17 cellular contexts compared by ENCODE assay signal in genomic region chr17:37614391-37614790, GRCh38. TPM values are rescaled to one million over a fixed set of nuclear protein-coding genes. Genes with fewer than 3 reads are reported as not detected.
A peak's percentile ranks its signal among the peaks of the same experiment; 100 is the strongest.
DNase-seq lines count a peak whose midpoint lies in the region; ATAC-seq, FAIRE-seq and TF ChIP-seq lines count a peak whose summit lies in the region.
"Had no signal": no experiment of that assay in that cellular context is flagged by ENCODE, and none has a peak within 500 bp of the region (broad histone marks: within the 10 kb centered on the region; RNA-seq: fewer than 3 reads in every experiment).

No MANE protein-coding gene starts in this region.

- H3K9me3 ChIP-seq in uterus: no peaks in the 10 kb centered on the region
- H3K9me3 ChIP-seq in heart left ventricle: no peaks in the 10 kb centered on the region
- H3K9me3 ChIP-seq: esophagus muscularis mucosa, psoas muscle, thyroid gland had no signal

- H3K4me1 ChIP-seq in uterus (no peaks in the 10 kb centered on the region), heart left ventricle (peaks cover 0 to 5% (median 1%) of the 10 kb centered on the region in 12 donors)
- H3K4me1 ChIP-seq: psoas muscle had no signal

- POLR2A ChIA-PET in BJ (lab: Charles Lee): no interaction called here

- WGBS in heart left ventricle, 4 donors: 92 to 95% (median 94%) methylated on average over 5 of the region's 5 CpGs

- CTCF ChIA-PET in BJ (lab: Yijun Ruan, JAX): interaction anchor here (1.1 kb wide), 1 partner anchor 11 kb away, joined by 3 read pairs; no protein-coding TSS in a partner anchor

- no peak overlapping the region for H3K27ac ChIP-seq in uterus
- H3K27ac ChIP-seq in heart left ventricle: no peak overlapping the region
- H3K27ac ChIP-seq: esophagus muscularis mucosa, psoas muscle, thyroid gland had no signal

- TF ChIP-seq POLR2A in uterus (IDR thresholded peaks at IDR 0.05): no peak
- no peak for TF ChIP-seq POLR2A in heart left ventricle (IDR thresholded peaks at IDR 0.05)

- TF ChIP-seq CTCF in BJ (IDR thresholded peaks at IDR 0.05; ENCODE audit: insufficient read depth, low read depth, low read length) (no peak), epithelial cell of proximal tubule (conservative IDR thresholded peaks at IDR 0.05; ENCODE audit: low read depth, low read length) (no peak), osteocyte (IDR thresholded peaks at IDR 0.05) (no peak), uterus (IDR thresholded peaks at IDR 0.05) (no peak), heart left ventricle (IDR thresholded peaks at IDR 0.05) (no peak)

- peak overlapping the region; percentile 1 for H3K27ac Mint-ChIP-seq in osteocyte (ENCODE audit: unreplicated experiment)
- H3K27ac Mint-ChIP-seq: activated naive CD8-positive, alpha-beta T cell; CD4-positive, CD25-positive, alpha-beta regulatory T cell; T-helper 1 cell treated with Interleukin-12 subunit alpha and Interleukin-12 subunit beta and Interleukin-4 antibody, amounts not matched to agents 30 μg/mL and 1 μg/mL, for 36 hours had no signal

- no peaks in the 10 kb centered on the region for H3K9me3 Mint-ChIP-seq in osteocyte (ENCODE audit: unreplicated experiment)
- H3K9me3 Mint-ChIP-seq: CD4-positive, CD25-positive, alpha-beta regulatory T cell; T-helper 1 cell treated with Interleukin-12 subunit alpha and Interleukin-12 subunit beta and Interleukin-4 antibody, amounts not matched to agents 30 μg/mL and 1 μg/mL, for 36 hours had no signal

- intact Hi-C loops in uterus (cut with DNase I; ENCODE audit: low total_unique reads): no loop called here
- intact Hi-C loops in heart left ventricle (cut with DNase I): no loop called here

- no peaks in the 10 kb centered on the region for H3K27me3 Mint-ChIP-seq in osteocyte (ENCODE audit: unreplicated experiment)
- H3K27me3 Mint-ChIP-seq: activated naive CD8-positive, alpha-beta T cell; CD4-positive, CD25-positive, alpha-beta regulatory T cell had no signal

- ATAC-seq in heart left ventricle (no peak), HG03571 (IDR thresholded peaks at IDR 0.05; ENCODE audit: unreplicated experiment) (no peak)
- ATAC-seq: psoas muscle had no signal

- H3K4me3 Mint-ChIP-seq in osteocyte (ENCODE audit: unreplicated experiment): no peak overlapping the region
- H3K4me3 Mint-ChIP-seq: activated naive CD8-positive, alpha-beta T cell; CD4-positive, CD25-positive, alpha-beta regulatory T cell; T-helper 1 cell treated with Interleukin-12 subunit alpha and Interleukin-12 subunit beta and Interleukin-4 antibody, amounts not matched to agents 30 μg/mL and 1 μg/mL, for 36 hours had no signal

- DNase-seq in BJ (ENCODE audit: low read depth): peak; percentile 29
- DNase-seq in RCC 7860 (ENCODE audit: low spot score): peak; percentile 82
- DNase-seq in epithelial cell of proximal tubule (ENCODE audit: low read depth): peak; percentile 53
- no peak for DNase-seq in osteocyte (ENCODE audit: extremely low spot score, unreplicated experiment)
- DNase-seq in uterus: no peak
- no peak for DNase-seq in heart left ventricle
- DNase-seq in GM19239 (ENCODE audit: insufficient read length, low spot score): no peak
- DNase-seq: activated CD4-positive, alpha-beta T cell treated with anti-CD3 and anti-CD28 coated beads for 4 hours; CD4-positive, CD25-positive, alpha-beta regulatory T cell; NCI-H1417; psoas muscle; stimulated activated CD4-positive, alpha-beta T cell treated with anti-CD3 and anti-CD28 coated beads, Interleukin-1b, Interleukin-23, amount 100 ng/mL, for 48 hours; thyroid gland had no signal

- no peaks in the 10 kb centered on the region for H3K27me3 ChIP-seq in BJ (ENCODE audit: control insufficient read depth, insufficient read depth, low read length)
- no peaks in the 10 kb centered on the region for H3K27me3 ChIP-seq in uterus
- no peaks in the 10 kb centered on the region for H3K27me3 ChIP-seq in heart left ventricle
- H3K27me3 ChIP-seq: esophagus muscularis mucosa, thyroid gland had no signal

- H3K4me3 ChIP-seq in BJ (ENCODE audit: low read depth, low read length) (no peak overlapping the region), epithelial cell of proximal tubule (ENCODE audit: low read depth, low read length) (no peak overlapping the region), uterus (no peak overlapping the region), heart left ventricle (no peak overlapping the region)
- H3K4me3 ChIP-seq: esophagus muscularis mucosa, psoas muscle, thyroid gland had no signal

- peaks cover 7% of the 10 kb centered on the region for H3K4me1 Mint-ChIP-seq in osteocyte (ENCODE audit: unreplicated experiment)

- no peak for FAIRE-seq in RCC 7860 (lab: Jason Lieb, UNC)
- FAIRE-seq in GM19239 (lab: Jason Lieb, UNC): no peak

- H3K36me3 ChIP-seq in BJ (ENCODE audit: control insufficient read depth, insufficient read depth, low read length) (peaks cover 7% of the 10 kb centered on the region), uterus (peaks cover 0 to 4% of the 10 kb centered on the region in 2 donors), heart left ventricle (peaks cover 0 to 74% (median 69%) of the 10 kb centered on the region in 9 donors)

- H3K36me3 Mint-ChIP-seq in osteocyte (ENCODE audit: unreplicated experiment): peaks cover 25% of the 10 kb centered on the region

RNA-seq across cellular contexts. Expression of gene SYNRG, which starts 5.2 kb away (rescaled TPM):
- 10.2 and 13.1 TPM in 2 replicates for polyA plus RNA-seq in BJ (2011; rRNA removed)
- polyA minus RNA-seq in BJ (2011; rRNA and poly(A)+ RNA removed): 16.8 and 26.0 TPM in 2 replicates
- total RNA-seq in epithelial cell of proximal tubule: 10.4 and 11.0 TPM in 2 replicates
- total RNA-seq in osteocyte: 49.7 and 51.9 TPM in 2 replicates
- total RNA-seq in uterus: 10 to 100 TPM; 14.4 to 92.0 (median 41.6) TPM
- total RNA-seq in heart left ventricle: 10 to 100 TPM; 20.0 to 52.4 (median 34.8) TPM
- 10 to 100 TPM in 1 of 2 donors, 1 to 10 TPM in 1; 5.7 to 11.7 TPM for polyA plus RNA-seq in heart left ventricle

RNA-seq across cellular contexts. Expression of gene DDX52, which starts 28.9 kb away (rescaled TPM):
- polyA plus RNA-seq in BJ (2011; rRNA removed) (14.7 and 24.4 TPM in 2 replicates), heart left ventricle (10 to 100 TPM in 1 of 2 donors, 1 to 10 TPM in 1; 6.7 to 13.9 TPM)
- 10.1 and 11.3 TPM in 2 replicates for polyA minus RNA-seq in BJ (2011; rRNA and poly(A)+ RNA removed)
- total RNA-seq in epithelial cell of proximal tubule (34.5 and 40.2 TPM in 2 replicates), osteocyte (46.4 and 47.4 TPM in 2 replicates), uterus (10 to 100 TPM; 15.9 to 36.6 (median 24.9) TPM), heart left ventricle (10 to 100 TPM in 7 of 9 donors, 1 to 10 TPM in 2; 8.9 to 20.9 (median 14.3) TPM)

Comparison
In these comparisons a context has a peak if more than half of its experiments do, and no peak if none do; other contexts are left out.
1. DNase-seq: peak in BJ (single experiment), RCC 7860 (single experiment) and epithelial cell of proximal tubule (single experiment); none in osteocyte (single experiment), uterus (0 of 2), heart left ventricle (0 of 5) and GM19239 (single experiment).